1 cellular context compared by ENCODE assay signal in genomic region chr11:62438641-62439040, GRCh38.
TF ChIP-seq lines count a peak whose summit lies in the region.

No MANE protein-coding gene starts in this region.

TF ChIP-seq in IMR-90, 13 proteins besides CTCF, POLR2A, EP300 and RAD21:
- no peak for TF ChIP-seq USF2 (IDR thresholded peaks at IDR 0.05; ENCODE audit: low read depth, low read length)
- TF ChIP-seq RFX5 (IDR thresholded peaks at IDR 0.05; ENCODE audit: low read depth, low read length), result no peak
- TF ChIP-seq MXI1 (IDR thresholded peaks at IDR 0.05; ENCODE audit: borderline replicate concordance, low read depth, low read length), result no peak
- TF ChIP-seq MAZ (IDR thresholded peaks at IDR 0.05; ENCODE audit: borderline replicate concordance, low read depth, low read length), result no peak
- no peak for TF ChIP-seq NFE2L2 (IDR thresholded peaks at IDR 0.05; ENCODE audit: low read depth, low read length)
- TF ChIP-seq MAFK (IDR thresholded peaks at IDR 0.05; ENCODE audit: low read depth, low read length), result no peak
- TF ChIP-seq CHD1 (IDR thresholded peaks at IDR 0.05; ENCODE audit: low read depth, low read length), result no peak
- no peak for TF ChIP-seq BHLHE40 (IDR thresholded peaks at IDR 0.05; ENCODE audit: low read depth, low read length)
- TF ChIP-seq FOS (IDR thresholded peaks at IDR 0.05; ENCODE audit: low read depth, low read length), result no peak
- no peak for TF ChIP-seq RCOR1 (IDR thresholded peaks at IDR 0.05; ENCODE audit: insufficient replicate concordance, low read length)
- no peak for TF ChIP-seq SMC3 (IDR thresholded peaks at IDR 0.05; ENCODE audit: low read depth, low read length)
- TF ChIP-seq CEBPB (IDR thresholded peaks at IDR 0.05; ENCODE audit: low read depth, low read length), result no peak
- TF ChIP-seq ELK1 (IDR thresholded peaks at IDR 0.05; ENCODE audit: borderline replicate concordance, low read depth, low read length), result no peak
